29 cellular contexts compared by ENCODE assay signal in genomic region chr11:106684944-106685343, GRCh38.
A peak's percentile ranks its signal among the peaks of the same experiment; 100 is the strongest.
DNase-seq lines count a peak whose midpoint lies in the region; TF ChIP-seq lines count a peak whose summit lies in the region.
"Had no signal": no experiment of that assay in that cellular context is flagged by ENCODE, and none has a peak within 500 bp of the region (broad histone marks: within the 10 kb centered on the region; RNA-seq: fewer than 3 reads in every experiment).

No MANE protein-coding gene starts in this region.

- H3K27me3 Mint-ChIP-seq in activated CD4-positive, alpha-beta memory T cell treated with anti-CD3 and anti-CD28 coated beads, Interleukin-2, amount 10 ng/mL, durations not matched to agents 7 days and 5 days = no peaks in the 10 kb centered on the region
- H3K27me3 Mint-ChIP-seq: B cell; CD4-positive, alpha-beta memory T cell; CD4-positive, alpha-beta T cell; CD4-positive, CD25-positive, alpha-beta regulatory T cell; CD8-positive, alpha-beta memory T cell had no signal

- no peaks in the 10 kb centered on the region for H4K20me1 ChIP-seq in neural cell (ENCODE audit: insufficient read depth)
- H4K20me1 ChIP-seq: BLaER1; BLaER1 treated with 17β-estradiol and CSF1 and Interleukin-3, amounts not matched to agents 10 nM and 100 nM had no signal

- H3K4me1 Mint-ChIP-seq in activated CD4-positive, alpha-beta memory T cell treated with anti-CD3 and anti-CD28 coated beads, Interleukin-2, amount 10 ng/mL, durations not matched to agents 7 days and 5 days = no peaks in the 10 kb centered on the region
- H3K4me1 Mint-ChIP-seq: B cell; CD14-positive monocyte; CD4-positive, alpha-beta memory T cell; CD4-positive, CD25-positive, alpha-beta regulatory T cell; CD8-positive, alpha-beta memory T cell had no signal

- H3K4me3 Mint-ChIP-seq in activated CD4-positive, alpha-beta memory T cell treated with anti-CD3 and anti-CD28 coated beads, Interleukin-2, amount 10 ng/mL, durations not matched to agents 7 days and 5 days = no peak overlapping the region
- H3K4me3 Mint-ChIP-seq: B cell; CD14-positive monocyte; CD4-positive, alpha-beta memory T cell; CD4-positive, alpha-beta T cell; CD4-positive, CD25-positive, alpha-beta regulatory T cell; CD8-positive, alpha-beta memory T cell; CD8-positive, alpha-beta T cell had no signal

- CTCF ChIA-PET in activated CD4-positive, alpha-beta memory T cell treated with anti-CD3 and anti-CD28 coated beads, Interleukin-2, amount 10 ng/mL, durations not matched to agents 7 days and 5 days (lab: Charles Lee) = no interaction called here

- H3K79me2 ChIP-seq in neural cell (replicated peaks; ENCODE audit: insufficient read depth, low read length) = no peaks in the 10 kb centered on the region

- no peak overlapping the region for H3K9ac ChIP-seq in neural cell (ENCODE audit: low read length)
- H3K9ac ChIP-seq: BLaER1; BLaER1 treated with 17β-estradiol and CSF1 and Interleukin-3, amounts not matched to agents 10 nM and 100 nM had no signal

- peaks cover 3% of the 10 kb centered on the region for H3K9me3 Mint-ChIP-seq in activated CD4-positive, alpha-beta memory T cell treated with anti-CD3 and anti-CD28 coated beads, Interleukin-2, amount 10 ng/mL, durations not matched to agents 7 days and 5 days

- H3K27ac ChIP-seq in neural cell (ENCODE audit: low read length) = no peak overlapping the region
- H3K27ac ChIP-seq: 22Rv1; A549; BLaER1; BLaER1 treated with 17β-estradiol and CSF1 and Interleukin-3, amounts not matched to agents 10 nM and 100 nM; C4-2B had no signal

- no peaks in the 10 kb centered on the region for H3K9me3 ChIP-seq in neural cell (ENCODE audit: low read length)
- H3K9me3 ChIP-seq: A549; BE2C; BLaER1; BLaER1 treated with 17β-estradiol and CSF1 and Interleukin-3, amounts not matched to agents 10 nM and 100 nM had no signal

- H3K36me3 ChIP-seq in neural cell (ENCODE audit: insufficient read depth, low read length) = no peaks in the 10 kb centered on the region
- H3K36me3 ChIP-seq: BE2C; BLaER1; BLaER1 treated with 17β-estradiol and CSF1 and Interleukin-3, amounts not matched to agents 10 nM and 100 nM had no signal

- H3K4me3 ChIP-seq in neural cell (ENCODE audit: low read length) = no peak overlapping the region
- H3K4me3 ChIP-seq: A549; BLaER1; BLaER1 treated with 17β-estradiol and CSF1 and Interleukin-3, amounts not matched to agents 10 nM and 100 nM had no signal

- no peak for TF ChIP-seq CTCF in neural cell (IDR thresholded peaks at IDR 0.05; ENCODE audit: poor library complexity, severe bottlenecking)

- POLR2A ChIA-PET in activated CD4-positive, alpha-beta memory T cell treated with anti-CD3 and anti-CD28 coated beads, Interleukin-2, amount 10 ng/mL, durations not matched to agents 7 days and 5 days (lab: Charles Lee) = no interaction called here

- TF ChIP-seq EP300 in neural cell (conservative IDR thresholded peaks at IDR 0.05; ENCODE audit: poor library complexity, severe bottlenecking) = peak; percentile 90

- H3F3A ChIP-seq in neural cell (ENCODE audit: insufficient read depth, low read length, poor library complexity, severe bottlenecking) = no peaks in the 10 kb centered on the region

- no peaks in the 10 kb centered on the region for H3K27me3 ChIP-seq in neural cell (ENCODE audit: insufficient read depth, low read depth, low read length)
- H3K27me3 ChIP-seq: BE2C; BLaER1; BLaER1 treated with 17β-estradiol and CSF1 and Interleukin-3, amounts not matched to agents 10 nM and 100 nM had no signal

- H3K27ac Mint-ChIP-seq in activated CD4-positive, alpha-beta memory T cell treated with anti-CD3 and anti-CD28 coated beads, Interleukin-2, amount 10 ng/mL, durations not matched to agents 7 days and 5 days = no peak overlapping the region
- H3K27ac Mint-ChIP-seq: B cell; CD14-positive monocyte; CD4-positive, alpha-beta memory T cell; CD4-positive, alpha-beta T cell; CD4-positive, CD25-positive, alpha-beta regulatory T cell; CD8-positive, alpha-beta memory T cell; CD8-positive, alpha-beta T cell had no signal

- no peaks in the 10 kb centered on the region for H3K9me2 ChIP-seq in neural cell (ENCODE audit: insufficient read depth, low read length)

- TF ChIP-seq RAD21 in neural cell (conservative IDR thresholded peaks at IDR 0.05) = no peak

- H3K36me3 Mint-ChIP-seq in activated CD4-positive, alpha-beta memory T cell treated with anti-CD3 and anti-CD28 coated beads, Interleukin-2, amount 10 ng/mL, durations not matched to agents 7 days and 5 days (ENCODE audit: low read depth) = no peaks in the 10 kb centered on the region
- H3K36me3 Mint-ChIP-seq: CD14-positive monocyte; CD4-positive, alpha-beta memory T cell; CD4-positive, CD25-positive, alpha-beta regulatory T cell; CD8-positive, alpha-beta T cell had no signal

- H2AFZ ChIP-seq in neural cell (ENCODE audit: low read depth, low read length) = no peak overlapping the region

- no peak overlapping the region for H3K4me2 ChIP-seq in neural cell (ENCODE audit: low read length)
- H3K4me2 ChIP-seq: A549; BLaER1; BLaER1 treated with 17β-estradiol and CSF1 and Interleukin-3, amounts not matched to agents 10 nM and 100 nM had no signal

- no peak for DNase-seq in activated CD4-positive, alpha-beta memory T cell treated with anti-CD3 and anti-CD28 coated beads, Interleukin-2, amount 10 ng/mL, durations not matched to agents 7 days and 5 days
- DNase-seq: 8988T; ACHN; AML-193; BE2C; C1 segment of cervical spinal cord; Caco-2; Calu3; CD4-positive, alpha-beta memory T cell; CD4-positive, alpha-beta T cell; CD4-positive, CD25-positive, alpha-beta regulatory T cell; CD8-positive, alpha-beta memory T cell; CD8-positive, alpha-beta T cell; COR-L47; DMS 273 treated with DMSO at 0.1 percent for 48 hours; DMS153; DMS53; DMS79; DMS79 treated with DMSO at 0.1 percent for 48 hours; DND-41; EL had no signal

TF ChIP-seq in neural cell, 6 proteins besides CTCF, POLR2A, EP300 and RAD21:
- no peak for TF ChIP-seq SMC3 (conservative IDR thresholded peaks at IDR 0.05; ENCODE audit: poor library complexity)
- TF ChIP-seq POLR2AphosphoS5 (IDR thresholded peaks at IDR 0.05) = peak; percentile 71
